ENCODE assay signal across 18 cellular contexts in genomic region chr15:53625260-53625659, GRCh38.
DNase-seq lines count a peak whose midpoint lies in the region; ATAC-seq and TF ChIP-seq lines count a peak whose summit lies in the region.
"Had no signal": no experiment of that assay in that cellular context is flagged by ENCODE, and none has a peak within 500 bp of the region (broad histone marks: within the 10 kb centered on the region; RNA-seq: fewer than 3 reads in every experiment).

No MANE protein-coding gene starts in this region.

- H3K36me3 Mint-ChIP-seq in WTC11 (0 out of 2 replicates have a peak, but pooled peaks cover 2% of the 10 kb centered on the region), neural crest cell (ENCODE audit: low read depth) (peaks cover 5% of the 10 kb centered on the region), T-helper 17 cell (ENCODE audit: low read depth) (no peaks in the 10 kb centered on the region)

- H3K27ac Mint-ChIP-seq in WTC11 (peak overlapping the region; percentile 54), neural crest cell (ENCODE audit: unreplicated experiment) (peak overlapping the region; percentile 81), T-helper 17 cell (no peak overlapping the region)
- H3K27ac Mint-ChIP-seq: CD4-positive, alpha-beta T cell had no signal

- peaks cover 23% of the 10 kb centered on the region for H3K4me1 Mint-ChIP-seq in WTC11
- peaks cover 18% of the 10 kb centered on the region for H3K4me1 Mint-ChIP-seq in neural crest cell
- no peaks in the 10 kb centered on the region for H3K4me1 Mint-ChIP-seq in T-helper 17 cell

- peak; percentile 98 for ATAC-seq in WTC11
- no peak for ATAC-seq in T-helper 17 cell
- no peak for ATAC-seq in HG03039 (IDR thresholded peaks at IDR 0.05; ENCODE audit: unreplicated experiment)
- ATAC-seq in foreskin keratinocyte, result no peak

- POLR2A ChIA-PET in WTC11 (lab: Charles Lee), result no interaction called here

- TF ChIP-seq CTCF in WTC11 (IDR thresholded peaks at IDR 0.05) (no peak), neural crest cell (conservative IDR thresholded peaks at IDR 0.05) (no peak), foreskin keratinocyte (conservative IDR thresholded peaks at IDR 0.05) (no peak)

- H3K4me3 ChIP-seq in iPS DF 6.9 (ENCODE audit: low read length), result no peak overlapping the region

- H3K4me3 Mint-ChIP-seq in WTC11, result 0 out of 2 replicates have a peak overlapping the region, but pooled peaks have one; percentile 16
- no peak overlapping the region for H3K4me3 Mint-ChIP-seq in neural crest cell
- no peak overlapping the region for H3K4me3 Mint-ChIP-seq in T-helper 17 cell
- H3K4me3 Mint-ChIP-seq: CD4-positive, alpha-beta T cell had no signal

- H3K4me1 ChIP-seq in iPS DF 6.9 (ENCODE audit: control insufficient read depth, insufficient read depth, low read length) (peaks cover 4% of the 10 kb centered on the region), foreskin keratinocyte (no peaks in the 10 kb centered on the region)
- H3K4me1 ChIP-seq: BE2C had no signal

- H3K27ac ChIP-seq in iPS DF 6.9 (ENCODE audit: low read length) (no peak overlapping the region), foreskin keratinocyte (no peak overlapping the region)
- H3K27ac ChIP-seq: 22Rv1 had no signal

- H3K9me3 ChIP-seq in iPS DF 6.9 (ENCODE audit: control insufficient read depth, insufficient read depth, low read length) (no peaks in the 10 kb centered on the region), T-helper 17 cell (ENCODE audit: control insufficient read depth, low read length, poor library complexity, severe bottlenecking) (no peaks in the 10 kb centered on the region)
- H3K9me3 ChIP-seq: BE2C had no signal

- DNase-seq in DMS53 treated with DMSO at 0.1 percent for 48 hours (lab: John Stamatoyannopoulos, UW; ENCODE audit: unreplicated experiment) (peak; percentile 0), DMS53 (lab: John Stamatoyannopoulos, UW) (no peak), WTC11 (ENCODE audit: low spot score) (no peak), iPS DF 6.9 (ENCODE audit: low read depth, low spot score) (peak; percentile 39), neural crest cell (ENCODE audit: low read depth, low spot score) (no peak), T-helper 17 cell (no peak), foreskin keratinocyte (no peak)
- DNase-seq: BE2C; CD4-positive, alpha-beta T cell; KG1; NCI-H1092; NCI-H2081 treated with DMSO at 0.1 percent for 48 hours; NCI-H226; NCI-H526; RPMI8226; SIG-M5 had no signal

- H3K27me3 Mint-ChIP-seq in WTC11 (ENCODE audit: low read depth), result no peaks in the 10 kb centered on the region
- H3K27me3 Mint-ChIP-seq in neural crest cell (ENCODE audit: low read depth), result no peaks in the 10 kb centered on the region
- H3K27me3 Mint-ChIP-seq in T-helper 17 cell, result no peaks in the 10 kb centered on the region
- H3K27me3 Mint-ChIP-seq: CD4-positive, alpha-beta T cell had no signal

- H3K36me3 ChIP-seq in iPS DF 6.9 (ENCODE audit: control insufficient read depth, insufficient read depth, low read length), result no peaks in the 10 kb centered on the region
- H3K36me3 ChIP-seq: BE2C had no signal

- H3K9me3 Mint-ChIP-seq in WTC11 (peaks cover 21% of the 10 kb centered on the region), neural crest cell (peaks cover 17% of the 10 kb centered on the region)

- H3K27me3 ChIP-seq in iPS DF 6.9 (ENCODE audit: control insufficient read depth, insufficient read depth, low read length), result no peaks in the 10 kb centered on the region
- H3K27me3 ChIP-seq in foreskin keratinocyte, result no peaks in the 10 kb centered on the region
- H3K27me3 ChIP-seq: BE2C had no signal

- CTCF ChIA-PET in WTC11 (lab: Charles Lee), result no interaction called here

TF ChIP-seq in WTC11, 78 proteins besides CTCF, POLR2A, EP300 and RAD21:
- TF ChIP-seq PRRX2 (CRISPR knock-in tag; IDR thresholded peaks at IDR 0.05) (no peak), GABPB1 (CRISPR knock-in tag; IDR thresholded peaks at IDR 0.05) (peak; percentile 39; the same call in 1 of the 2 replicates), FOXP1 (CRISPR knock-in tag; IDR thresholded peaks at IDR 0.05; ENCODE audit: borderline replicate concordance) (no peak), ZNF423 (CRISPR knock-in tag; IDR thresholded peaks at IDR 0.05) (no peak), MLX (CRISPR knock-in tag; IDR thresholded peaks at IDR 0.05) (no peak), NR3C1 (CRISPR knock-in tag; conservative IDR thresholded peaks at IDR 0.05; ENCODE audit: low read depth) (no peak), FOXJ3 (CRISPR knock-in tag; IDR thresholded peaks at IDR 0.05; ENCODE audit: borderline replicate concordance) (no peak)

Comparison
In these comparisons a context has a peak if more than half of its experiments do, and no peak if none do; other contexts are left out.
1. DNase-seq: peak in DMS53 treated with DMSO at 0.1 percent for 48 hours (single experiment) and iPS DF 6.9 (single experiment); none in DMS53 (single experiment), WTC11 (single experiment), neural crest cell (single experiment), T-helper 17 cell (0 of 3) and foreskin keratinocyte (0 of 2).